Comparison of ENCODE assay signal across 29 cellular contexts in the genomic region with DNA sequence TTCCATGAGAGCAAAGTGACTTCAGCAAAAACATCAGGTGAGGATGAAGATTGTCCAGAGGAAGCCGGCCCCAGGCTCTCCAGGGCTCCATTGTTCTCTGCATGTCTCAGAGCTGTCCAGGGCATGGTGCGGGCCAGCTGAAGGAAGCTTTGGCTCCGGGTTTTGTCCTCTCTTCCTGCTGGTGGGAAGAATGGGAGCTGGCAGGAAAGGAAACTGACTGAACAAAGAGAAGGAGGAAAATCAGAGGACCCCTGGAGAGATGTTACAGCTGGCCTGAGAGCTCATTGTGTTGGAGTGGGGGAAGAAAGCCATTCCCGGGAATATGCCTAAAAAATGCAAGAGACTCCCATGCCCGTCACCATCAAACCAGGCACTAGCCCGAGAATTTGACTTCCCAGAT. TPM values are rescaled to one million over a fixed set of nuclear protein-coding genes. Genes with fewer than 3 reads are reported as not detected.
"Had no signal": no experiment of that assay in that cellular context is flagged by ENCODE, and none has a peak within 500 bp of the region (broad histone marks: within the 10 kb centered on the region; RNA-seq: fewer than 3 reads in every experiment).

No MANE protein-coding gene starts in this region.

- H3K27ac Mint-ChIP-seq: activated naive CD8-positive, alpha-beta T cell; activated T-cell treated with anti-CD3 and anti-CD28 coated beads, Interleukin-2, amount 50 U/mL, for 24 hours; activated T-helper 2 cell treated with anti-CD3 and anti-CD28 coated beads, Interferon-gamma antibody, Interleukin-2, Interleukin-4, amounts not matched to agents 10 μg/mL and 5 μg/mL and 100 μg/mL, durations not matched to agents 14 hours and 24 hours and 36 hours; stimulated activated naive CD8-positive, alpha-beta T cell treated with anti-CD3 and anti-CD28 coated beads, Interleukin-15, Interleukin-2, amounts not matched to agents 100 ng/mL and 50 ng/mL, for 24 hours; T-cell; T-helper 2 cell treated with Interferon-gamma antibody and Interleukin-4, amounts not matched to agents 5 μg/mL and 100 μg/mL, for 36 hours had no signal

- H3K4me1 Mint-ChIP-seq: naive thymus-derived CD4-positive, alpha-beta T cell; T-cell had no signal

- H3K27ac ChIP-seq: hepatocyte, lower lobe of right lung, neutrophil, pancreas, psoas muscle, thyroid gland, upper lobe of right lung, WERI-Rb-1 had no signal

- H2AFZ ChIP-seq: hepatocyte had no signal

- H3K36me3 ChIP-seq: lower lobe of right lung, neutrophil, pancreas, thyroid gland, upper lobe of right lung, WERI-Rb-1 had no signal

- ATAC-seq: esophagus mucosa; lower lobe of right lung; naive thymus-derived CD4-positive, alpha-beta T cell; pancreas; psoas muscle; right cardiac atrium; T-cell; upper lobe of right lung had no signal

- H3K36me3 Mint-ChIP-seq: activated naive CD8-positive, alpha-beta T cell; T-cell had no signal

- DNase-seq: activated CD4-positive, alpha-beta T cell treated with anti-CD3 and anti-CD28 coated beads, Interleukin-2, amount 50 U/mL, for 4 hours; activated CD8-positive, alpha-beta memory T cell treated with anti-CD3 and anti-CD28 coated beads for 24 hours; activated CD8-positive, alpha-beta memory T cell treated with anti-CD3 and anti-CD28 coated beads, Interleukin-2, amount 50 U/mL, for 4 hours; activated naive CD4-positive, alpha-beta T cell; activated T-cell treated with anti-CD3 and anti-CD28 coated beads, Interleukin-2, amount 50 U/mL, for 24 hours; effector CD4-positive, alpha-beta T cell; foreskin melanocyte; glutamatergic neuron; kidney; lower lobe of right lung; naive thymus-derived CD4-positive, alpha-beta T cell; pancreas; psoas muscle; right cardiac atrium; stimulated activated CD4-positive, alpha-beta T cell treated with anti-CD3 and anti-CD28 coated beads, Interleukin-4, amount 100 ng/mL, for 4 hours; substantia nigra; T-cell; thyroid gland; upper lobe of right lung; WERI-Rb-1 had no signal

- H3K79me2 ChIP-seq: hepatocyte had no signal

- H3K4me1 ChIP-seq: lower lobe of right lung, pancreas, psoas muscle, thyroid gland, upper lobe of right lung had no signal

- H3K9me3 ChIP-seq: lower lobe of right lung, neutrophil, pancreas, thyroid gland, upper lobe of right lung had no signal

- H3K4me3 ChIP-seq: hepatocyte, lower lobe of right lung, pancreas, psoas muscle, thyroid gland, upper lobe of right lung had no signal

- H3K4me3 Mint-ChIP-seq: activated naive CD8-positive, alpha-beta T cell; activated T-cell treated with anti-CD3 and anti-CD28 coated beads, Interleukin-2, amount 50 U/mL, for 24 hours; naive thymus-derived CD4-positive, alpha-beta T cell; stimulated activated naive CD8-positive, alpha-beta T cell treated with anti-CD3 and anti-CD28 coated beads, Interleukin-15, Interleukin-2, amounts not matched to agents 100 ng/mL and 50 ng/mL, for 24 hours; T-cell; T-helper 2 cell treated with Interferon-gamma antibody and Interleukin-4, amounts not matched to agents 5 μg/mL and 100 μg/mL, for 36 hours had no signal

- H3K4me2 ChIP-seq: hepatocyte had no signal

- H3K27me3 Mint-ChIP-seq: activated T-cell treated with anti-CD3 and anti-CD28 coated beads, Interleukin-2, amount 50 U/mL, for 24 hours; stimulated activated naive CD8-positive, alpha-beta T cell treated with anti-CD3 and anti-CD28 coated beads, Interleukin-15, Interleukin-2, amounts not matched to agents 100 ng/mL and 50 ng/mL, for 24 hours had no signal

- H3K9me3 Mint-ChIP-seq: stimulated activated naive CD8-positive, alpha-beta T cell treated with anti-CD3 and anti-CD28 coated beads, Interleukin-15, Interleukin-2, amounts not matched to agents 100 ng/mL and 50 ng/mL, for 24 hours; T-helper 2 cell treated with Interferon-gamma antibody and Interleukin-4, amounts not matched to agents 5 μg/mL and 100 μg/mL, for 36 hours had no signal

- H3K27me3 ChIP-seq: pancreas, thyroid gland, upper lobe of right lung had no signal

RNA-seq across cellular contexts. Expression of a gene that starts 27.1 kb away (rescaled TPM):
- total RNA-seq: activated T-helper 2 cell treated with anti-CD3 and anti-CD28 coated beads, Interferon-gamma antibody, Interleukin-2, Interleukin-4, amounts not matched to agents 10 μg/mL and 5 μg/mL and 100 μg/mL, durations not matched to agents 14 hours and 24 hours and 36 hours; chondrocyte; esophagus mucosa; kidney; lower lobe of right lung; mesenteric fat pad; psoas muscle; right cardiac atrium; T-cell had no signal
